ENCODE assay signal across 2 cellular contexts in the genomic region with DNA sequence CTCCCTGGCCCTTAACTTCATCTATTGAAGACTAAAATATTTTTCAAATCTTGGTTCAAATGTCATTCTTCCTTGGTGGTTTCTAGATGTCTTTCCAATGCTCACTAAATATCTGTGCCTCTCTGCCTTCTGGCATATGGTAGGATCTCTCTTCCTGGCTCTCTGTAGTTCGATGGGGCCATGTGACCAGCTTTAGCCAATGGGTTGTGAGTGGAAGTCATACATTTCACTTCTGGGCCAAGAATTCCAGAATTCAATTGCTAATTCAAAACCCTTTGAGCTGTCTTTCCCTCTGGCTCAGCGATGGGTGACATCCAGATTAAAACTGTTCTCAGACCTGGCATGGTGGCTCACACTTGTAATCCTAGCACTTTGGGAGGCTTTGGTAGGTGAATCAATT.
TF ChIP-seq lines count a peak whose summit lies in the region.

No MANE protein-coding gene starts in this region.

TF ChIP-seq in A549, 52 proteins besides CTCF, POLR2A, EP300 and RAD21:
- TF ChIP-seq, protein P1, sequence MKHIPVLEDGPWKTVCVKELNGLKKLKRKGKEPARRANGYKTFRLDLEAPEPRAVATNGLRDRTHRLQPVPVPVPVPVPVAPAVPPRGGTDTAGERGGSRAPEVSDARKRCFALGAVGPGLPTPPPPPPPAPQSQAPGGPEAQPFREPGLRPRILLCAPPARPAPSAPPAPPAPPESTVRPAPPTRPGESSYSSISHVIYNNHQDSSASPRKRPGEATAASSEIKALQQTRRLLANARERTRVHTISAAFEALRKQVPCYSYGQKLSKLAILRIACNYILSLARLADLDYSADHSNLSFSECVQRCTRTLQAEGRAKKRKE (CRISPR knock-in tag; IDR thresholded peaks at IDR 0.05; ENCODE audit: low read depth), result no peak
- TF ChIP-seq, protein P2, sequence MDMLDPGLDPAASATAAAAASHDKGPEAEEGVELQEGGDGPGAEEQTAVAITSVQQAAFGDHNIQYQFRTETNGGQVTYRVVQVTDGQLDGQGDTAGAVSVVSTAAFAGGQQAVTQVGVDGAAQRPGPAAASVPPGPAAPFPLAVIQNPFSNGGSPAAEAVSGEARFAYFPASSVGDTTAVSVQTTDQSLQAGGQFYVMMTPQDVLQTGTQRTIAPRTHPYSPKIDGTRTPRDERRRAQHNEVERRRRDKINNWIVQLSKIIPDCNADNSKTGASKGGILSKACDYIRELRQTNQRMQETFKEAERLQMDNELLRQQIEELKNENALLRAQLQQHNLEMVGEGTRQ (IDR thresholded peaks at IDR 0.05), result peak; percentile 29; the same call in 1 of the 2 replicates

TF ChIP-seq in GM23338, 12 proteins besides CTCF, POLR2A, EP300 and RAD21:
- TF ChIP-seq, protein P3, sequence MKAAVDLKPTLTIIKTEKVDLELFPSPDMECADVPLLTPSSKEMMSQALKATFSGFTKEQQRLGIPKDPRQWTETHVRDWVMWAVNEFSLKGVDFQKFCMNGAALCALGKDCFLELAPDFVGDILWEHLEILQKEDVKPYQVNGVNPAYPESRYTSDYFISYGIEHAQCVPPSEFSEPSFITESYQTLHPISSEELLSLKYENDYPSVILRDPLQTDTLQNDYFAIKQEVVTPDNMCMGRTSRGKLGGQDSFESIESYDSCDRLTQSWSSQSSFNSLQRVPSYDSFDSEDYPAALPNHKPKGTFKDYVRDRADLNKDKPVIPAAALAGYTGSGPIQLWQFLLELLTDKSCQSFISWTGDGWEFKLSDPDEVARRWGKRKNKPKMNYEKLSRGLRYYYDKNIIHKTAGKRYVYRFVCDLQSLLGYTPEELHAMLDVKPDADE (IDR thresholded peaks at IDR 0.05), result no peak
- TF ChIP-seq NANOG (IDR thresholded peaks at IDR 0.05; ENCODE audit: borderline replicate concordance) (no peak), EZH2phosphoT487 (IDR thresholded peaks at IDR 0.05; ENCODE audit: unreplicated experiment) (no peak), POLR2AphosphoS5 (IDR thresholded peaks at IDR 0.05; ENCODE audit: low read depth) (no peak), CREB1 (CRISPR knock-in tag; IDR thresholded peaks at IDR 0.05; ENCODE audit: low read depth) (no peak), JUNB (IDR thresholded peaks at IDR 0.05; ENCODE audit: unreplicated experiment) (no peak), EZH2 (IDR thresholded peaks at IDR 0.05; ENCODE audit: low read depth, unreplicated experiment) (no peak), ZNF114 (CRISPR knock-in tag; IDR thresholded peaks at IDR 0.05) (no peak), STAT1 (IDR thresholded peaks at IDR 0.05; ENCODE audit: unreplicated experiment) (no peak), ZNF331 (CRISPR knock-in tag; IDR thresholded peaks at IDR 0.05; ENCODE audit: low read depth) (no peak)
- TF ChIP-seq, protein P4, sequence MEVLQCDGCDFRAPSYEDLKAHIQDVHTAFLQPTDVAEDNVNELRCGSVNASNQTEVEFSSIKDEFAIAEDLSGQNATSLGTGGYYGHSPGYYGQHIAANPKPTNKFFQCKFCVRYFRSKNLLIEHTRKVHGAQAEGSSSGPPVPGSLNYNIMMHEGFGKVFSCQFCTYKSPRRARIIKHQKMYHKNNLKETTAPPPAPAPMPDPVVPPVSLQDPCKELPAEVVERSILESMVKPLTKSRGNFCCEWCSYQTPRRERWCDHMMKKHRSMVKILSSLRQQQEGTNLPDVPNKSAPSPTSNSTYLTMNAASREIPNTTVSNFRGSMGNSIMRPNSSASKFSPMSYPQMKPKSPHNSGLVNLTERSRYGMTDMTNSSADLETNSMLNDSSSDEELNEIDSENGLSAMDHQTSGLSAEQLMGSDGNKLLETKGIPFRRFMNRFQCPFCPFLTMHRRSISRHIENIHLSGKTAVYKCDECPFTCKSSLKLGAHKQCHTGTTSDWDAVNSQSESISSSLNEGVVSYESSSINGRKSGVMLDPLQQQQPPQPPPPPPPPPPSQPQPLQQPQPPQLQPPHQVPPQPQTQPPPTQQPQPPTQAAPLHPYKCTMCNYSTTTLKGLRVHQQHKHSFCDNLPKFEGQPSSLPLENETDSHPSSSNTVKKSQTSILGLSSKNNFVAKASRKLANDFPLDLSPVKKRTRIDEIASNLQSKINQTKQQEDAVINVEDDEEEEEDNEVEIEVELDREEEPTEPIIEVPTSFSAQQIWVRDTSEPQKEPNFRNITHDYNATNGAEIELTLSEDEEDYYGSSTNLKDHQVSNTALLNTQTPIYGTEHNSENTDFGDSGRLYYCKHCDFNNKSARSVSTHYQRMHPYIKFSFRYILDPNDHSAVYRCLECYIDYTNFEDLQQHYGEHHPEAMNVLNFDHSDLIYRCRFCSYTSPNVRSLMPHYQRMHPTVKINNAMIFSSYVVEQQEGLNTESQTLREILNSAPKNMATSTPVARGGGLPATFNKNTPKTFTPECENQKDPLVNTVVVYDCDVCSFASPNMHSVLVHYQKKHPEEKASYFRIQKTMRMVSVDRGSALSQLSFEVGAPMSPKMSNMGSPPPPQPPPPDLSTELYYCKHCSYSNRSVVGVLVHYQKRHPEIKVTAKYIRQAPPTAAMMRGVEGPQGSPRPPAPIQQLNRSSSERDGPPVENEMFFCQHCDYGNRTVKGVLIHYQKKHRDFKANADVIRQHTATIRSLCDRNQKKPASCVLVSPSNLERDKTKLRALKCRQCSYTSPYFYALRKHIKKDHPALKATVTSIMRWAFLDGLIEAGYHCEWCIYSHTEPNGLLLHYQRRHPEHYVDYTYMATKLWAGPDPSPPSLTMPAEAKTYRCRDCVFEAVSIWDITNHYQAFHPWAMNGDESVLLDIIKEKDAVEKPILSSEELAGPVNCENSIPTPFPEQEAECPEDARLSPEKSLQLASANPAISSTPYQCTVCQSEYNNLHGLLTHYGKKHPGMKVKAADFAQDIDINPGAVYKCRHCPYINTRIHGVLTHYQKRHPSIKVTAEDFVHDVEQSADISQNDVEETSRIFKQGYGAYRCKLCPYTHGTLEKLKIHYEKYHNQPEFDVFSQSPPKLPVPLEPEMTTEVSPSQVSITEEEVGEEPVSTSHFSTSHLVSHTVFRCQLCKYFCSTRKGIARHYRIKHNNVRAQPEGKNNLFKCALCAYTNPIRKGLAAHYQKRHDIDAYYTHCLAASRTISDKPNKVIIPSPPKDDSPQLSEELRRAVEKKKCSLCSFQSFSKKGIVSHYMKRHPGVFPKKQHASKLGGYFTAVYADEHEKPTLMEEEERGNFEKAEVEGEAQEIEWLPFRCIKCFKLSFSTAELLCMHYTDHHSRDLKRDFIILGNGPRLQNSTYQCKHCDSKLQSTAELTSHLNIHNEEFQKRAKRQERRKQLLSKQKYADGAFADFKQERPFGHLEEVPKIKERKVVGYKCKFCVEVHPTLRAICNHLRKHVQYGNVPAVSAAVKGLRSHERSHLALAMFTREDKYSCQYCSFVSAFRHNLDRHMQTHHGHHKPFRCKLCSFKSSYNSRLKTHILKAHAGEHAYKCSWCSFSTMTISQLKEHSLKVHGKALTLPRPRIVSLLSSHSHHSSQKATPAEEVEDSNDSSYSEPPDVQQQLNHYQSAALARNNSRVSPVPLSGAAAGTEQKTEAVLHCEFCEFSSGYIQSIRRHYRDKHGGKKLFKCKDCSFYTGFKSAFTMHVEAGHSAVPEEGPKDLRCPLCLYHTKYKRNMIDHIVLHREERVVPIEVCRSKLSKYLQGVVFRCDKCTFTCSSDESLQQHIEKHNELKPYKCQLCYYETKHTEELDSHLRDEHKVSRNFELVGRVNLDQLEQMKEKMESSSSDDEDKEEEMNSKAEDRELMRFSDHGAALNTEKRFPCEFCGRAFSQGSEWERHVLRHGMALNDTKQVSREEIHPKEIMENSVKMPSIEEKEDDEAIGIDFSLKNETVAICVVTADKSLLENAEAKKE (CRISPR knock-in tag; IDR thresholded peaks at IDR 0.05), result no peak
- TF ChIP-seq, protein P5, sequence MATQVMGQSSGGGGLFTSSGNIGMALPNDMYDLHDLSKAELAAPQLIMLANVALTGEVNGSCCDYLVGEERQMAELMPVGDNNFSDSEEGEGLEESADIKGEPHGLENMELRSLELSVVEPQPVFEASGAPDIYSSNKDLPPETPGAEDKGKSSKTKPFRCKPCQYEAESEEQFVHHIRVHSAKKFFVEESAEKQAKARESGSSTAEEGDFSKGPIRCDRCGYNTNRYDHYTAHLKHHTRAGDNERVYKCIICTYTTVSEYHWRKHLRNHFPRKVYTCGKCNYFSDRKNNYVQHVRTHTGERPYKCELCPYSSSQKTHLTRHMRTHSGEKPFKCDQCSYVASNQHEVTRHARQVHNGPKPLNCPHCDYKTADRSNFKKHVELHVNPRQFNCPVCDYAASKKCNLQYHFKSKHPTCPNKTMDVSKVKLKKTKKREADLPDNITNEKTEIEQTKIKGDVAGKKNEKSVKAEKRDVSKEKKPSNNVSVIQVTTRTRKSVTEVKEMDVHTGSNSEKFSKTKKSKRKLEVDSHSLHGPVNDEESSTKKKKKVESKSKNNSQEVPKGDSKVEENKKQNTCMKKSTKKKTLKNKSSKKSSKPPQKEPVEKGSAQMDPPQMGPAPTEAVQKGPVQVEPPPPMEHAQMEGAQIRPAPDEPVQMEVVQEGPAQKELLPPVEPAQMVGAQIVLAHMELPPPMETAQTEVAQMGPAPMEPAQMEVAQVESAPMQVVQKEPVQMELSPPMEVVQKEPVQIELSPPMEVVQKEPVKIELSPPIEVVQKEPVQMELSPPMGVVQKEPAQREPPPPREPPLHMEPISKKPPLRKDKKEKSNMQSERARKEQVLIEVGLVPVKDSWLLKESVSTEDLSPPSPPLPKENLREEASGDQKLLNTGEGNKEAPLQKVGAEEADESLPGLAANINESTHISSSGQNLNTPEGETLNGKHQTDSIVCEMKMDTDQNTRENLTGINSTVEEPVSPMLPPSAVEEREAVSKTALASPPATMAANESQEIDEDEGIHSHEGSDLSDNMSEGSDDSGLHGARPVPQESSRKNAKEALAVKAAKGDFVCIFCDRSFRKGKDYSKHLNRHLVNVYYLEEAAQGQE (IDR thresholded peaks at IDR 0.05; ENCODE audit: unreplicated experiment), result no peak
